ENCODE assay signal across 8 cellular contexts in genomic region chr12:26853303-26854027, GRCh38. TPM values are rescaled to one million over a fixed set of nuclear protein-coding genes. Genes with fewer than 3 reads are reported as not detected.
DNase-seq lines count a peak whose midpoint lies in the region; ATAC-seq and TF ChIP-seq lines count a peak whose summit lies in the region.

No MANE protein-coding gene starts in this region.

- TF ChIP-seq CTCF in PC-9 (conservative IDR thresholded peaks at IDR 0.05) (peak; percentile 83), fibroblast of mammary gland (conservative IDR thresholded peaks at IDR 0.05; ENCODE audit: control insufficient read depth, insufficient read depth, low read depth, low read length) (peak; percentile 97)

- no peaks in the 10 kb centered on the region for H3K79me2 ChIP-seq in PC-9 (ENCODE audit: low read depth)

- H3K9me3 Mint-ChIP-seq in activated T-cell treated with anti-CD3 and anti-CD28 coated beads, Interleukin-2, amount 50 U/mL, for 72 hours, result no peaks in the 10 kb centered on the region

- no peak overlapping the region for H3K23ac ChIP-seq in neuronal stem cell (ENCODE audit: low read depth, low read length, poor library complexity)

- no peak overlapping the region for H3K4me3 ChIP-seq in BLaER1
- no peak overlapping the region for H3K4me3 ChIP-seq in PC-9
- no peak overlapping the region for H3K4me3 ChIP-seq in fibroblast of mammary gland (ENCODE audit: control insufficient read depth, low read depth, low read length)
- H3K4me3 ChIP-seq in neuronal stem cell (ENCODE audit: low read length in 2 of 2), result no peak overlapping the region

- no peak overlapping the region for H2AK5ac ChIP-seq in neuronal stem cell (ENCODE audit: low read depth, low read length)

- peak; percentile 60 for ATAC-seq in GM19328 (IDR thresholded peaks at IDR 0.05; ENCODE audit: unreplicated experiment)
- ATAC-seq in activated T-cell treated with anti-CD3 and anti-CD28 coated beads, Interleukin-2, amount 50 U/mL, for 72 hours (replicated peaks in 1 of 2), result peak; percentile 89 to 94

- H3K4me1 Mint-ChIP-seq in activated T-cell treated with anti-CD3 and anti-CD28 coated beads, Interleukin-2, amount 50 U/mL, for 72 hours (ENCODE audit: low read depth), result no peaks in the 10 kb centered on the region

- H3K27ac Mint-ChIP-seq in activated T-cell treated with anti-CD3 and anti-CD28 coated beads, Interleukin-2, amount 50 U/mL, for 72 hours, result no peak overlapping the region

- H2BK15ac ChIP-seq in neuronal stem cell (ENCODE audit: low read length), result no peak overlapping the region

- no peak overlapping the region for H3K14ac ChIP-seq in neuronal stem cell (ENCODE audit: low read length)

- no peak overlapping the region for H3K27ac ChIP-seq in BLaER1
- H3K27ac ChIP-seq in PC-9, result no peak overlapping the region
- no peak overlapping the region for H3K27ac ChIP-seq in neuronal stem cell (replicated peaks; ENCODE audit: low read length)

- no peaks in the 10 kb centered on the region for H3K27me3 Mint-ChIP-seq in activated T-cell treated with anti-CD3 and anti-CD28 coated beads, Interleukin-2, amount 50 U/mL, for 72 hours (ENCODE audit: low read depth)

- H4K20me1 ChIP-seq in BLaER1 (no peaks in the 10 kb centered on the region), PC-9 (ENCODE audit: insufficient read depth) (no peaks in the 10 kb centered on the region)

- peak overlapping the region; percentile 46 for H4K91ac ChIP-seq in neuronal stem cell (ENCODE audit: low read depth, low read length, poor library complexity)

- DNase-seq in HuH-7.5 (ENCODE audit: low spot score) (peak; percentile 40), PC-9 (peak in 1 of 2 experiments; percentile 71), fibroblast of mammary gland (ENCODE audit: low read depth) (peak; percentile 65), neuronal stem cell (ENCODE audit: low spot score) (peak; percentile 41), superior temporal gyrus (ENCODE audit: extremely low spot score) (peak; percentile 83)
- peak; percentile 71 to 74 for DNase-seq in activated T-cell treated with anti-CD3 and anti-CD28 coated beads, Interleukin-2, amount 50 U/mL, for 72 hours

- WGBS in neuronal stem cell (ENCODE audit: extremely low coverage in 2 of 2, insufficient read length in 2 of 2, insufficient replicate concordance in 1 of 2), 2 donors, result no CpG with 5 or more reads among the region's 12 CpGs

- peak overlapping the region; percentile 35 for H3K18ac ChIP-seq in neuronal stem cell (ENCODE audit: low read length)

- no peaks in the 10 kb centered on the region for H3K79me1 ChIP-seq in neuronal stem cell (ENCODE audit: low read depth, low read length)

- H2BK12ac ChIP-seq in neuronal stem cell (ENCODE audit: low read length), result no peak overlapping the region

- H4K8ac ChIP-seq in neuronal stem cell (ENCODE audit: low read depth, low read length), result no peak overlapping the region

- no peaks in the 10 kb centered on the region for H3K36me3 Mint-ChIP-seq in activated T-cell treated with anti-CD3 and anti-CD28 coated beads, Interleukin-2, amount 50 U/mL, for 72 hours (ENCODE audit: insufficient read depth in 2 of 2)

- no peaks in the 10 kb centered on the region for H3K27me3 ChIP-seq in BLaER1
- H3K27me3 ChIP-seq in PC-9 (ENCODE audit: insufficient read depth, low read depth), result no peaks in the 10 kb centered on the region
- peaks cover 0 to 3% (median 0%) of the 10 kb centered on the region in 3 experiments for H3K27me3 ChIP-seq in neuronal stem cell (ENCODE audit: control insufficient read depth in 3 of 3, insufficient read depth in 3 of 3, low read depth in 1 of 3, low read length in 3 of 3)

- CTCF ChIA-PET in PC-9 (lab: Charles Lee), result no interaction called here

- no peak overlapping the region for H3K4me3 Mint-ChIP-seq in activated T-cell treated with anti-CD3 and anti-CD28 coated beads, Interleukin-2, amount 50 U/mL, for 72 hours

- no peaks in the 10 kb centered on the region for H3K9me2 ChIP-seq in PC-9 (ENCODE audit: insufficient read depth)

- no peak overlapping the region for H2BK5ac ChIP-seq in neuronal stem cell (ENCODE audit: low read length)

- H2BK120ac ChIP-seq in neuronal stem cell (ENCODE audit: low read depth, low read length), result no peak overlapping the region

- H3K9me3 ChIP-seq in BLaER1 (no peaks in the 10 kb centered on the region), PC-9 (ENCODE audit: insufficient read depth, low read depth) (0 out of 2 replicates have a peak, but pooled peaks cover 4% of the 10 kb centered on the region), neuronal stem cell (replicated peaks in 1 of 2; ENCODE audit: control insufficient read depth in 2 of 2, insufficient read depth in 1 of 2, low read depth in 1 of 2, low read length in 2 of 2) (no peaks in the 10 kb centered on the region)

- peak overlapping the region; percentile 15; the same call in 1 of the 2 replicates for H3K4me2 ChIP-seq in BLaER1
- H3K4me2 ChIP-seq in PC-9, result peak overlapping the region; percentile 32
- H3K4me2 ChIP-seq in neuronal stem cell (ENCODE audit: insufficient read depth, low read length, poor library complexity, severe bottlenecking), result no peak overlapping the region

- POLR2A ChIA-PET in PC-9 (lab: Charles Lee; ENCODE audit: unreplicated experiment), result no interaction called here

- H3K9ac ChIP-seq in BLaER1 (0 out of 2 replicates have a peak overlapping the region, but pooled peaks have one; percentile 11), neuronal stem cell (ENCODE audit: low read depth, low read length, poor library complexity) (no peak overlapping the region)

- intact Hi-C loops in PC-9 (cut with micrococcal nuclease; ENCODE audit: unreplicated experiment), result loop anchor here (1.0 to 10.0 kb wide), 5 partner anchors 32 to 849 kb away; partner anchors contain the start of gene TM7SF3

- no peak overlapping the region for H3K4ac ChIP-seq in neuronal stem cell (ENCODE audit: low read length)

- H3K4me1 ChIP-seq in BLaER1 (peaks cover 9% of the 10 kb centered on the region), PC-9 (replicated peaks; ENCODE audit: insufficient read depth) (peaks cover 5% of the 10 kb centered on the region), neuronal stem cell (ENCODE audit: control insufficient read depth in 2 of 2, insufficient read depth in 1 of 2, low read depth in 1 of 2, low read length in 2 of 2) (peaks cover 0 to 7% of the 10 kb centered on the region in 2 donors)

- H3F3A ChIP-seq in PC-9 (ENCODE audit: insufficient read depth, low read depth), result peaks cover 4% of the 10 kb centered on the region

- BruUV-seq in PC-9 (replicated peaks; lab: Mats Ljungman, UMichigan), result no TSS peak

- H2AFZ ChIP-seq in PC-9 (peak overlapping the region; percentile 67), neuronal stem cell (ENCODE audit: low read length) (peak overlapping the region; percentile 81)

- no peaks in the 10 kb centered on the region for H3K36me3 ChIP-seq in BLaER1
- no peaks in the 10 kb centered on the region for H3K36me3 ChIP-seq in PC-9 (ENCODE audit: low read depth)
- H3K36me3 ChIP-seq in neuronal stem cell (replicated peaks in 1 of 2; ENCODE audit: control insufficient read depth in 2 of 2, insufficient read depth in 2 of 2, low read length in 2 of 2), result no peaks in the 10 kb centered on the region

RNA-seq across cellular contexts. Expression of gene ITPR2, which starts 20.5 kb away (rescaled TPM):
- total RNA-seq in PC-9 (2021), result 16.2 and 26.0 TPM in 2 replicates
- 10 to 100 TPM; 44.3 to 55.5 TPM for total RNA-seq in activated T-cell treated with anti-CD3 and anti-CD28 coated beads, Interleukin-2, amount 50 U/mL, for 72 hours
- polyA plus RNA-seq in neuronal stem cell (2013, experiment 1 of 2), result 0.25 TPM
- polyA plus RNA-seq in neuronal stem cell (2013, experiment 2 of 2), result 0.17 TPM
